11 cellular contexts compared by ENCODE assay signal in the genomic region with DNA sequence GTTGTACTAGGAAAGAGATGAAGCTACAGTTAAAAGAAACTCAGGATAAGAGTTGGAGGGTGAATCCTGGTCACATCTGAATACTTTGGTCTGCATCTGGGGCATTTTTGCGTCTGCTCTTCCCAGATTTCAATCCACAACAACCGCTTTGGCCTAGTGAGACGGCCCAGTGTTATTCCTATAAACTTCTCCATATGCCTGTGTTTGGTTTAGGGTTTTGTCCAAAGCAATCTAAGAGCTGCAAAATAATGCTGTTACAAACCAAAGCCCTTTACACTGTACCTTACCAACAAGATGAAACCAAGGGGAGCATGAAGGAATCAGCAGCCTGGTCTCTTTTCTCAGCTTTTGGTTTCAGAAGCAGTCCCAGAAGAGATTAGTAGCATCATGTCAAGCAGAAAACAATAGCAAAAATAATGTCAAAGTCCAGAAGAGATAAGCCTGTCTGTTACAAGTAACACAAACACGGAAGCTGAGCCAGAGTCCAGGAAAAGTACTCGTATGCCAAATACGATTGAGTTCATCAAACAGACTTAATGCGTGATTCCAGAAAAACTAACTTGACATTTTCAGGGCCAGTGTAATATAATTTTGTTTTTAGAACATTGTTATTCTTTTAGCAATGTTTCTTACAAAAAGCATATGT.
"Had no signal": no experiment of that assay in that cellular context is flagged by ENCODE, and none has a peak within 500 bp of the region (broad histone marks: within the 10 kb centered on the region; RNA-seq: fewer than 3 reads in every experiment).

No MANE protein-coding gene starts in this region.

- DNase-seq: activated naive CD4-positive, alpha-beta T cell treated with Interleukin-2 at 50 U/mL for 16 hours; anterior cingulate cortex; brain microvascular endothelial cell; effector memory CD4-positive, alpha-beta T cell; gastrocnemius medialis; heart right ventricle; left cardiac atrium; naive thymus-derived CD8-positive, alpha-beta T cell; T-helper 2 cell had no signal

- H3K9me3 ChIP-seq: gastrocnemius medialis, heart right ventricle, neutrophil had no signal

- ATAC-seq: gastrocnemius medialis; heart right ventricle; left cardiac atrium; naive thymus-derived CD8-positive, alpha-beta T cell had no signal

- H3K4me3 ChIP-seq: gastrocnemius medialis, heart right ventricle had no signal

- H3K27me3 ChIP-seq: brain microvascular endothelial cell, gastrocnemius medialis, heart right ventricle, neutrophil had no signal

- H3K36me3 ChIP-seq: brain microvascular endothelial cell, gastrocnemius medialis, heart right ventricle, neutrophil had no signal

- H3K27ac ChIP-seq: brain microvascular endothelial cell, gastrocnemius medialis, heart right ventricle, neutrophil, parathyroid adenoma had no signal

- H3K4me1 ChIP-seq: gastrocnemius medialis, heart right ventricle, parathyroid adenoma had no signal
